15 cellular contexts compared by ENCODE assay signal in the genomic region with DNA sequence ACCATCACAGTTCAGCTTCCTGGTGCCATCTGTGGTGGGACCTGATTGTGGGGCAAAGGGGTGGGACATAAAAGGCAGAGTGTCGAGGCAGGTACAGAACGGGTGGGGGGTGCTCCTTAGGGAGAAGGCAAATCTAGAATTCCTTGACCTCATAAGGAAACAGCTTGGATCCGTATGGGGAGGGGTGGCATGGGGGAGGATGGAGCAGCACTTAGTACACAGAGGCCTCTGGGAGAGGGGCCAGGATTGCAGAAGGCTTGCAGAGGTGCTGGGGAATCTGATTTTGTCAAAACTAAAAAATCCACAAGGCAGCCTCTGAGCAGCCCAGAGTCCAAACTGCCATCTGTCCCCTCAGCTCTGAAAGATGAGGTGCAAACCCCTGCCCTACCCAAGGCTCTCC. TPM values are rescaled to one million over a fixed set of nuclear protein-coding genes. Genes with fewer than 3 reads are reported as not detected.
DNase-seq lines count a peak whose midpoint lies in the region; ATAC-seq and TF ChIP-seq lines count a peak whose summit lies in the region.
"Had no signal": no experiment of that assay in that cellular context is flagged by ENCODE, and none has a peak within 500 bp of the region (broad histone marks: within the 10 kb centered on the region; RNA-seq: fewer than 3 reads in every experiment).

No MANE protein-coding gene starts in this region.

- no peak for TF ChIP-seq POLR2A in stomach (IDR thresholded peaks at IDR 0.05)

- DNase-seq in activated CD4-positive, alpha-beta T cell treated with anti-CD3 and anti-CD28 coated beads for 36 hours, result no peak
- DNase-seq in activated CD4-positive, alpha-beta T cell treated with anti-CD3 and anti-CD28 coated beads, Interleukin-2, amount 10 ng/mL, durations not matched to agents 24 days and 14 days, result no peak
- DNase-seq in SK-N-MC (ENCODE audit: low read depth, low spot score) (no peak), stomach (no peak), C1 segment of cervical spinal cord (lab: John Stamatoyannopoulos, UW) (no peak)
- DNase-seq in effector memory CD8-positive, alpha-beta T cell, result no peak
- DNase-seq: 8988T; activated T-cell treated with anti-CD3 and anti-CD28 coated beads, Interleukin-2, amount 50 U/mL, for 72 hours; Calu3; heart left ventricle; MV-4-11; NCI-H2171 had no signal

- no peaks in the 10 kb centered on the region for H3K27me3 Mint-ChIP-seq in activated CD4-positive, alpha-beta T cell treated with anti-CD3 and anti-CD28 coated beads for 36 hours
- H3K27me3 Mint-ChIP-seq in activated CD4-positive, alpha-beta T cell treated with anti-CD3 and anti-CD28 coated beads, Interleukin-2, amount 10 ng/mL, durations not matched to agents 24 days and 14 days, result no peaks in the 10 kb centered on the region
- H3K27me3 Mint-ChIP-seq in effector memory CD8-positive, alpha-beta T cell, result no peaks in the 10 kb centered on the region

- POLR2A ChIA-PET in activated CD4-positive, alpha-beta T cell treated with anti-CD3 and anti-CD28 coated beads for 36 hours (lab: Charles Lee), result no interaction called here

- no peak overlapping the region for H3K27ac Mint-ChIP-seq in activated CD4-positive, alpha-beta T cell treated with anti-CD3 and anti-CD28 coated beads for 36 hours
- no peak overlapping the region for H3K27ac Mint-ChIP-seq in activated CD4-positive, alpha-beta T cell treated with anti-CD3 and anti-CD28 coated beads, Interleukin-2, amount 10 ng/mL, durations not matched to agents 24 days and 14 days
- H3K27ac Mint-ChIP-seq in effector memory CD8-positive, alpha-beta T cell, result no peak overlapping the region
- H3K27ac Mint-ChIP-seq: activated T-cell treated with anti-CD3 and anti-CD28 coated beads, Interleukin-2, amount 50 U/mL, for 72 hours had no signal

- intact Hi-C loops in activated CD4-positive, alpha-beta T cell treated with anti-CD3 and anti-CD28 coated beads for 36 hours (cut with DNase I, micrococcal nuclease), result loop anchor here (10.0 kb wide), 4 partner anchors 362 to 652 kb away; a partner anchor contains a TSS
- intact Hi-C loops in activated CD4-positive, alpha-beta T cell treated with anti-CD3 and anti-CD28 coated beads, Interleukin-2, amount 10 ng/mL, durations not matched to agents 24 days and 14 days (cut with micrococcal nuclease), result loop anchor here (5.0 to 10.0 kb wide), 3 partner anchors 101 to 648 kb away; a partner anchor contains a TSS
- intact Hi-C loops in stomach (cut with DNase I; ENCODE audit: low total_unique reads), result no loop called here

- WGBS in esophagus, 2 donors, result 70 to 76% methylated on average over 3 of the region's 3 CpGs
- 47 to 70% (median 60%) methylated on average over 3 of the region's 3 CpGs for WGBS in stomach, 5 donors

- H3K4me1 ChIP-seq in esophagus (ENCODE audit: control insufficient read depth in 2 of 2, insufficient read depth in 2 of 2, low read length in 1 of 2) (peaks cover 0 to 11% of the 10 kb centered on the region in 2 donors), stomach (peaks cover 4 to 57% (median 42%) of the 10 kb centered on the region in 4 donors)
- H3K4me1 ChIP-seq: breast epithelium had no signal

- H3K4me1 Mint-ChIP-seq in activated CD4-positive, alpha-beta T cell treated with anti-CD3 and anti-CD28 coated beads for 36 hours, result peaks cover 31% of the 10 kb centered on the region
- H3K4me1 Mint-ChIP-seq in activated CD4-positive, alpha-beta T cell treated with anti-CD3 and anti-CD28 coated beads, Interleukin-2, amount 10 ng/mL, durations not matched to agents 24 days and 14 days, result peaks cover 20% of the 10 kb centered on the region
- H3K4me1 Mint-ChIP-seq in effector memory CD8-positive, alpha-beta T cell (ENCODE audit: low read depth in 2 of 2), result peaks cover 17 to 23% of the 10 kb centered on the region in 2 donors

- ATAC-seq in activated CD4-positive, alpha-beta T cell treated with anti-CD3 and anti-CD28 coated beads for 36 hours, result no peak
- ATAC-seq in HG02623 (IDR thresholded peaks at IDR 0.05; ENCODE audit: unreplicated experiment), result no peak
- no peak for ATAC-seq in effector memory CD8-positive, alpha-beta T cell (replicated peaks)
- ATAC-seq: activated T-cell treated with anti-CD3 and anti-CD28 coated beads, Interleukin-2, amount 50 U/mL, for 72 hours; heart left ventricle had no signal

- peak overlapping the region; percentile 19 for H3K4me3 Mint-ChIP-seq in activated CD4-positive, alpha-beta T cell treated with anti-CD3 and anti-CD28 coated beads for 36 hours
- no peak overlapping the region for H3K4me3 Mint-ChIP-seq in activated CD4-positive, alpha-beta T cell treated with anti-CD3 and anti-CD28 coated beads, Interleukin-2, amount 10 ng/mL, durations not matched to agents 24 days and 14 days
- H3K4me3 Mint-ChIP-seq in effector memory CD8-positive, alpha-beta T cell, result peak overlapping the region in 1 of 2 donors; percentile 8

- peaks cover 11% of the 10 kb centered on the region for H3K36me3 Mint-ChIP-seq in activated CD4-positive, alpha-beta T cell treated with anti-CD3 and anti-CD28 coated beads for 36 hours (ENCODE audit: low read depth)
- H3K36me3 Mint-ChIP-seq in activated CD4-positive, alpha-beta T cell treated with anti-CD3 and anti-CD28 coated beads, Interleukin-2, amount 10 ng/mL, durations not matched to agents 24 days and 14 days (ENCODE audit: low read depth), result peaks cover 12% of the 10 kb centered on the region
- peaks cover 44% of the 10 kb centered on the region for H3K36me3 Mint-ChIP-seq in effector memory CD8-positive, alpha-beta T cell (ENCODE audit: insufficient read depth)

- H3K27ac ChIP-seq in SK-N-MC (peak overlapping the region; percentile 96; the same call in 1 of the 2 replicates), esophagus (ENCODE audit: low read depth in 2 of 2, low read length in 1 of 2) (peak overlapping the region; percentile 64 to 75), stomach (peak overlapping the region in 4 of 5 donors; percentile 97 to 99 (median 98))

- no peak overlapping the region for H3K9ac ChIP-seq in SK-N-MC (ENCODE audit: insufficient read length)

- no peaks in the 10 kb centered on the region; the same call in 1 of the 2 replicates for H3K36me3 ChIP-seq in SK-N-MC (ENCODE audit: insufficient read depth, low read length)
- no peaks in the 10 kb centered on the region for H3K36me3 ChIP-seq in esophagus (ENCODE audit: control insufficient read depth in 2 of 2, insufficient read depth in 2 of 2, low read length in 1 of 2)
- H3K36me3 ChIP-seq in stomach, result peaks cover 0 to 14% (median 3%) of the 10 kb centered on the region in 4 donors
- H3K36me3 ChIP-seq: breast epithelium had no signal

- H3K9me3 ChIP-seq in SK-N-MC (ENCODE audit: low read depth, low read length), result no peaks in the 10 kb centered on the region
- H3K9me3 ChIP-seq in esophagus (ENCODE audit: control insufficient read depth in 2 of 2, insufficient read depth in 1 of 2, low read depth in 1 of 2, low read length in 1 of 2), result peaks cover 0 to 2% of the 10 kb centered on the region in 2 donors
- H3K9me3 ChIP-seq in stomach, result no peaks in the 10 kb centered on the region
- H3K9me3 ChIP-seq: breast epithelium had no signal

- CTCF ChIA-PET in activated CD4-positive, alpha-beta T cell treated with anti-CD3 and anti-CD28 coated beads for 36 hours (lab: Charles Lee), result no interaction called here

- H3K27me3 ChIP-seq in esophagus (ENCODE audit: control insufficient read depth in 1 of 2, insufficient read depth in 2 of 2, low read length in 2 of 2) (no peaks in the 10 kb centered on the region), stomach (no peaks in the 10 kb centered on the region)
- H3K27me3 ChIP-seq: heart left ventricle had no signal

- no peak for TF ChIP-seq CTCF in stomach (IDR thresholded peaks at IDR 0.05)

- H3K9me3 Mint-ChIP-seq in activated CD4-positive, alpha-beta T cell treated with anti-CD3 and anti-CD28 coated beads for 36 hours (ENCODE audit: low read depth), result no peaks in the 10 kb centered on the region
- no peaks in the 10 kb centered on the region for H3K9me3 Mint-ChIP-seq in activated CD4-positive, alpha-beta T cell treated with anti-CD3 and anti-CD28 coated beads, Interleukin-2, amount 10 ng/mL, durations not matched to agents 24 days and 14 days
- no peaks in the 10 kb centered on the region for H3K9me3 Mint-ChIP-seq in effector memory CD8-positive, alpha-beta T cell
- H3K9me3 Mint-ChIP-seq: activated T-cell treated with anti-CD3 and anti-CD28 coated beads, Interleukin-2, amount 50 U/mL, for 72 hours had no signal

- H3K4me3 ChIP-seq in SK-N-MC, result no peak overlapping the region
- H3K4me3 ChIP-seq in esophagus (ENCODE audit: low read depth in 1 of 2, low read length in 2 of 2), result no peak overlapping the region
- H3K4me3 ChIP-seq in stomach, result no peak overlapping the region
- H3K4me3 ChIP-seq: breast epithelium, heart left ventricle had no signal

- no peak for TF ChIP-seq EP300 in stomach (IDR thresholded peaks at IDR 0.05)

RNA-seq across cellular contexts. Expression of a gene that starts 2.3 kb away (rescaled TPM):
- total RNA-seq in activated CD4-positive, alpha-beta T cell treated with anti-CD3 and anti-CD28 coated beads for 36 hours, result 10 to 100 TPM; 75.9 to 89.4 TPM
- 91.7 and 92.8 TPM in 2 replicates for total RNA-seq in activated CD4-positive, alpha-beta T cell treated with anti-CD3 and anti-CD28 coated beads, Interleukin-2, amount 10 ng/mL, durations not matched to agents 24 days and 14 days
- polyA plus RNA-seq in esophagus (10 to 100 TPM; 66.5 to 83.9 TPM), stomach (100 to 1,000 TPM in 1 of 3 donors, 10 to 100 TPM in 2; 62.9 to 135 (median 97.8) TPM)
- 100 to 1,000 TPM in 1 of 5 donors, 10 to 100 TPM in 4; 24.2 to 117 (median 38.5) TPM for total RNA-seq in stomach

RNA-seq across cellular contexts. Expression of a gene that starts 2.3 kb away (rescaled TPM):
- total RNA-seq in activated CD4-positive, alpha-beta T cell treated with anti-CD3 and anti-CD28 coated beads for 36 hours, result 1,000 to 10,000 TPM in 1 of 2 experiments, 100 to 1,000 TPM in 1; 891 to 1,083 TPM
- 824 and 840 TPM in 2 replicates for total RNA-seq in activated CD4-positive, alpha-beta T cell treated with anti-CD3 and anti-CD28 coated beads, Interleukin-2, amount 10 ng/mL, durations not matched to agents 24 days and 14 days
- 100 to 1,000 TPM; 407 to 691 TPM for polyA plus RNA-seq in esophagus
- total RNA-seq in stomach, result 1,000 to 10,000 TPM in 4 of 5 donors, 100 to 1,000 TPM in 1; 638 to 3,511 (median 2,572) TPM
- 1,000 to 10,000 TPM in 1 of 3 donors, 100 to 1,000 TPM in 1, 10 to 100 TPM in 1; 89.2 to 1,461 (median 171) TPM for polyA plus RNA-seq in stomach

RNA-seq across cellular contexts. Expression of a gene that starts 21.4 kb away (rescaled TPM):
- 1,000 to 10,000 TPM; 1,286 to 2,705 TPM for total RNA-seq in activated CD4-positive, alpha-beta T cell treated with anti-CD3 and anti-CD28 coated beads for 36 hours
- total RNA-seq in activated CD4-positive, alpha-beta T cell treated with anti-CD3 and anti-CD28 coated beads, Interleukin-2, amount 10 ng/mL, durations not matched to agents 24 days and 14 days, result 2,338 and 2,364 TPM in 2 replicates
- polyA plus RNA-seq in esophagus (1,000 to 10,000 TPM; 2,998 to 4,750 TPM), stomach (1,000 to 10,000 TPM; 5,802 to 8,616 (median 6,179) TPM)
- 1,000 to 10,000 TPM in 4 of 5 donors, 100 to 1,000 TPM in 1; 783 to 3,421 (median 2,020) TPM for total RNA-seq in stomach

RNA-seq across cellular contexts. Expression of a gene that starts 32.3 kb away (rescaled TPM):
- 10 to 100 TPM; 12.6 to 13.4 TPM for total RNA-seq in activated CD4-positive, alpha-beta T cell treated with anti-CD3 and anti-CD28 coated beads for 36 hours
- 13.5 and 13.8 TPM in 2 replicates for total RNA-seq in activated CD4-positive, alpha-beta T cell treated with anti-CD3 and anti-CD28 coated beads, Interleukin-2, amount 10 ng/mL, durations not matched to agents 24 days and 14 days
- polyA plus RNA-seq in esophagus (10 to 100 TPM; 20.1 to 20.3 TPM), stomach (10 to 100 TPM; 15.9 to 18.2 (median 16.0) TPM)
- total RNA-seq in stomach, result 10 to 100 TPM; 12.5 to 48.7 (median 26.3) TPM

RNA-seq across cellular contexts. Expression of a gene that starts 34.6 kb away (rescaled TPM):
- 10 to 100 TPM; 43.8 to 49.0 TPM for total RNA-seq in activated CD4-positive, alpha-beta T cell treated with anti-CD3 and anti-CD28 coated beads for 36 hours
- 65.5 and 66.0 TPM in 2 replicates for total RNA-seq in activated CD4-positive, alpha-beta T cell treated with anti-CD3 and anti-CD28 coated beads, Interleukin-2, amount 10 ng/mL, durations not matched to agents 24 days and 14 days
- polyA plus RNA-seq in esophagus, result 10 to 100 TPM; 28.9 to 59.5 TPM
- 100 to 1,000 TPM in 2 of 5 donors, 10 to 100 TPM in 3; 12.7 to 202 (median 84.6) TPM for total RNA-seq in stomach
- polyA plus RNA-seq in stomach, result 10 to 100 TPM; 19.4 to 59.9 (median 21.8) TPM
